20 cellular contexts compared by ENCODE assay signal in the genomic region with DNA sequence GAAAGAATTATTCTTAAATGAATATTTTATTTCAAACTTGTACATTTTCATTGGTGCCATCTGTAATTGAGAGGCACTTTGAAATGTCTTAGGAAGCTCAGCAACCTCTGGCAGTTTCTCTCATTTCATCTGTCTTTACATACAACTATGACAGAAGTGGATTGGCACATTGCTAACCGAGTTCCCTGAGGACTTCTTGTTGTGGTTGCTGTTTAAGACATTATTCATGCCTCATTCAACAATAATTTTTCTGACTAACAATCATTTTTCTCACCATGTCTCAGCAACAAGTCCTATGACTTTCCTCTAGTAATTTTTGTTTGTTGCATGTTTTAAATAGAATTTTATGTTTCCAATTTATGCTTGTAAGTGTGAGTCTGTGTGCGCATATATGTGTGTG.
DNase-seq lines count a peak whose midpoint lies in the region; ATAC-seq and TF ChIP-seq lines count a peak whose summit lies in the region.
"Had no signal": no experiment of that assay in that cellular context is flagged by ENCODE, and none has a peak within 500 bp of the region (broad histone marks: within the 10 kb centered on the region; RNA-seq: fewer than 3 reads in every experiment).

No MANE protein-coding gene starts in this region.

- H4K20me1 ChIP-seq in HCT116 (ENCODE audit: insufficient read depth): no peaks in the 10 kb centered on the region

- no peaks in the 10 kb centered on the region for H3K9me3 ChIP-seq in HCT116 (ENCODE audit: control insufficient read depth in 1 of 2, insufficient read depth in 1 of 2, low read depth in 1 of 2, low read length in 2 of 2)
- H3K9me3 ChIP-seq: gastroesophageal sphincter, stomach had no signal

- intact Hi-C loops in HCT116 (cut with micrococcal nuclease): no loop called here

- peak overlapping the region in 1 of 2 experiments; percentile 24; a peak in 1 of 4 replicates for H3K4me3 ChIP-seq in HCT116 (replicated peaks in 1 of 2; ENCODE audit: low read depth in 1 of 2, low read length in 2 of 2)
- H3K4me3 ChIP-seq in fibroblast of the aortic adventitia (ENCODE audit: low read depth, low read length): no peak overlapping the region
- no peak overlapping the region for H3K4me3 ChIP-seq in H7 (ENCODE audit: insufficient read depth, low read depth, low read length)
- H3K4me3 ChIP-seq: gastroesophageal sphincter, stomach had no signal

- POLR2A ChIA-PET in HCT116 (lab: Charles Lee) (no interaction called here), RWPE1 (lab: Yijun Ruan, JAX; ENCODE audit: low non-redundant PET) (no interaction called here)

- no peaks in the 10 kb centered on the region for H3K79me2 ChIP-seq in HCT116 (ENCODE audit: insufficient read depth, low read length)

- H3K27ac ChIP-seq in HCT116 (ENCODE audit: low read depth, low read length) (no peak overlapping the region), RWPE1 (no peak overlapping the region)
- H3K27ac ChIP-seq: gastroesophageal sphincter had no signal

- no peak for TF ChIP-seq POLR2A in HCT116 (IDR thresholded peaks at IDR 0.05; ENCODE audit: borderline replicate concordance, extremely low read depth, insufficient read depth, insufficient read length)

- RAD21 ChIA-PET in HCT116 (lab: Charles Lee; ENCODE audit: low non-redundant PET in 1 of 2, low total read pairs in 2 of 2, uncharacterized antibody in 2 of 2, unreplicated experiment in 2 of 2): no interaction called here

- no peaks in the 10 kb centered on the region for H3K27me3 ChIP-seq in HCT116 (ENCODE audit: insufficient read depth, low read length)
- no peaks in the 10 kb centered on the region for H3K27me3 ChIP-seq in H7 (ENCODE audit: control insufficient read depth, insufficient read depth, low read length)
- H3K27me3 ChIP-seq: gastroesophageal sphincter, stomach had no signal

- no peak overlapping the region for H3K9ac ChIP-seq in HCT116 (ENCODE audit: low read length)

- ATAC-seq in HCT116 (peak; percentile 50), GM19463 (IDR thresholded peaks at IDR 0.05; ENCODE audit: unreplicated experiment) (no peak)
- ATAC-seq: activated naive CD8-positive, alpha-beta T cell treated with anti-CD3 and anti-CD28 coated beads, Interleukin-2, amount 50 U/mL, for 24 hours; gastroesophageal sphincter had no signal

- no TSS peak for BruUV-seq in HCT116 (replicated peaks; lab: Mats Ljungman, UMichigan)

- peak overlapping the region; percentile 62 for H3K4me2 ChIP-seq in HCT116 (ENCODE audit: low read length)

- peak; percentile 60 for DNase-seq in A172 (ENCODE audit: low spot score)
- DNase-seq in HCT116 (ENCODE audit: low read depth, low spot score): peak; percentile 38
- peak; percentile 29 for DNase-seq in RWPE1 (ENCODE audit: low spot score)
- peak; percentile 59 for DNase-seq in fibroblast of the aortic adventitia (ENCODE audit: low read depth)
- DNase-seq in H7: no peak
- no peak for DNase-seq in activated T-cell treated with anti-CD3 and anti-CD28 coated beads, Interleukin-2, amount 50 U/mL, for 24 hours
- DNase-seq in NCI-H2107 (lab: John Stamatoyannopoulos, UW): no peak
- DNase-seq: activated CD4-positive, alpha-beta T cell treated with anti-CD3 and anti-CD28 coated beads, Interleukin-2, amount 50 U/mL, for 1 hour; activated naive CD8-positive, alpha-beta T cell treated with anti-CD3 and anti-CD28 coated beads, Interleukin-2, amount 50 U/mL, for 24 hours; activated T-cell treated with anti-CD3 and anti-CD28 coated beads, Interleukin-2, amount 50 U/mL, for 48 hours; dermis blood vessel endothelial cell; KBM-7; mesendoderm; NCI-H82; occipital lobe; SIG-M5; stomach; T1000 had no signal

- H2AFZ ChIP-seq in HCT116 (ENCODE audit: low read depth, low read length, poor library complexity, severe bottlenecking): peak overlapping the region; percentile 85

- H3K27ac Mint-ChIP-seq in activated T-cell treated with anti-CD3 and anti-CD28 coated beads, Interleukin-2, amount 50 U/mL, for 24 hours: no peak overlapping the region
- H3K27ac Mint-ChIP-seq: activated naive CD8-positive, alpha-beta T cell treated with anti-CD3 and anti-CD28 coated beads, Interleukin-2, amount 50 U/mL, for 24 hours had no signal

- no peaks in the 10 kb centered on the region for H3K4me1 Mint-ChIP-seq in activated T-cell treated with anti-CD3 and anti-CD28 coated beads, Interleukin-2, amount 50 U/mL, for 24 hours (ENCODE audit: low read depth)
- H3K4me1 Mint-ChIP-seq: activated naive CD8-positive, alpha-beta T cell treated with anti-CD3 and anti-CD28 coated beads, Interleukin-2, amount 50 U/mL, for 24 hours had no signal

- H3K27me3 Mint-ChIP-seq in activated T-cell treated with anti-CD3 and anti-CD28 coated beads, Interleukin-2, amount 50 U/mL, for 24 hours: no peaks in the 10 kb centered on the region
- H3K27me3 Mint-ChIP-seq: activated naive CD8-positive, alpha-beta T cell treated with anti-CD3 and anti-CD28 coated beads, Interleukin-2, amount 50 U/mL, for 24 hours had no signal

- H3K9me3 Mint-ChIP-seq in activated T-cell treated with anti-CD3 and anti-CD28 coated beads, Interleukin-2, amount 50 U/mL, for 24 hours: peaks cover 4% of the 10 kb centered on the region

- no peaks in the 10 kb centered on the region for H3K9me2 ChIP-seq in HCT116 (ENCODE audit: insufficient read depth)

- no peak overlapping the region for H3K4me3 Mint-ChIP-seq in activated T-cell treated with anti-CD3 and anti-CD28 coated beads, Interleukin-2, amount 50 U/mL, for 24 hours
- H3K4me3 Mint-ChIP-seq: activated naive CD8-positive, alpha-beta T cell treated with anti-CD3 and anti-CD28 coated beads, Interleukin-2, amount 50 U/mL, for 24 hours had no signal

- H3K36me3 Mint-ChIP-seq in activated T-cell treated with anti-CD3 and anti-CD28 coated beads, Interleukin-2, amount 50 U/mL, for 24 hours (ENCODE audit: low read depth): no peaks in the 10 kb centered on the region

- no peak for TF ChIP-seq CTCF in HCT116 (IDR thresholded peaks at IDR 0.05 in 2 of 3, conservative IDR thresholded peaks at IDR 0.05 in 1 of 3; ENCODE audit: borderline replicate concordance in 1 of 3, insufficient read depth in 1 of 3, low read depth in 2 of 3, low read length in 2 of 3)
- TF ChIP-seq CTCF in RWPE1 (conservative IDR thresholded peaks at IDR 0.05; ENCODE audit: low read depth): no peak
- no peak for TF ChIP-seq CTCF in fibroblast of the aortic adventitia (IDR thresholded peaks at IDR 0.05; ENCODE audit: insufficient read depth, low read length)

- peaks cover 0 to 22% of the 10 kb centered on the region in 2 experiments; a peak in 2 of 4 replicates for H3K4me1 ChIP-seq in HCT116 (ENCODE audit: control insufficient read depth in 1 of 2, insufficient read depth in 2 of 2, low read length in 2 of 2)
- H3K4me1 ChIP-seq: gastroesophageal sphincter had no signal

- TF ChIP-seq RAD21 in HCT116 (IDR thresholded peaks at IDR 0.05; ENCODE audit: low read depth): no peak

- H3K36me3 ChIP-seq in HCT116 (ENCODE audit: control insufficient read depth in 1 of 2, insufficient read depth in 2 of 2, low read length in 2 of 2) (no peaks in the 10 kb centered on the region), H7 (replicated peaks; ENCODE audit: control insufficient read depth, insufficient read depth, low read length) (no peaks in the 10 kb centered on the region)
- H3K36me3 ChIP-seq: gastroesophageal sphincter, stomach had no signal

- CTCF ChIA-PET in HCT116 (lab: Charles Lee) (no interaction called here), RWPE1 (lab: Yijun Ruan, JAX) (no interaction called here)

TF ChIP-seq in HCT116, 20 proteins besides CTCF, POLR2A, EP300 and RAD21:
- TF ChIP-seq JUND (IDR thresholded peaks at IDR 0.05) (peak; percentile 28; the same call in 1 of the 2 replicates), SIN3A (IDR thresholded peaks at IDR 0.05; ENCODE audit: low read depth) (peak; percentile 52; the same call in 1 of the 2 replicates), EZH2phosphoT487 (IDR thresholded peaks at IDR 0.05; ENCODE audit: borderline replicate concordance) (no peak)
TF ChIP-seq in HCT116: peak in this region for 2.

Comparison
In these comparisons a context has a peak if more than half of its experiments do, and no peak if none do; other contexts are left out.
1. DNase-seq: peak in A172 (single experiment), HCT116 (single experiment), RWPE1 (single experiment) and fibroblast of the aortic adventitia (single experiment); none in H7 (single experiment), activated T-cell treated with anti-CD3 and anti-CD28 coated beads, Interleukin-2, amount 50 U/mL, for 24 hours (single experiment) and NCI-H2107 (single experiment).